In genomic region chr4:135408109-135408508, GRCh38 we compare ENCODE assay signal across 30 cellular contexts.
"Had no signal": no experiment of that assay in that cellular context is flagged by ENCODE, and none has a peak within 500 bp of the region (broad histone marks: within the 10 kb centered on the region; RNA-seq: fewer than 3 reads in every experiment).

No MANE protein-coding gene starts in this region.

- H3K9me3 ChIP-seq: ascending aorta, body of pancreas, SJCRH30 had no signal

- H3K27ac Mint-ChIP-seq: activated CD8-positive, alpha-beta T cell treated with anti-CD3 and anti-CD28 coated beads for 36 hours; activated naive CD4-positive, alpha-beta T cell treated with anti-CD3 and anti-CD28 coated beads, Interleukin-2, amount 50 U/mL, for 72 hours; activated naive CD8-positive, alpha-beta T cell treated with anti-CD3 and anti-CD28 coated beads, Interleukin-2, amount 50 U/mL, for 24 hours; activated T-helper 1 cell treated with anti-CD3 and anti-CD28 coated beads, Interleukin-12 subunit alpha, Interleukin-12 subunit beta, Interleukin-2, Interleukin-4 antibody, amounts not matched to agents 30 ng/mL and 10 ng/mL and 1 ng/mL, durations not matched to agents 14 hours and 24 hours and 36 hours had no signal

- H3K27ac ChIP-seq: ascending aorta, body of pancreas, RWPE1, SJCRH30 had no signal

- H3K4me1 ChIP-seq: ascending aorta, body of pancreas, SJCRH30 had no signal

- FAIRE-seq: bronchial epithelial cell, TTC549 had no signal

- H3K4me3 Mint-ChIP-seq: activated CD8-positive, alpha-beta T cell treated with anti-CD3 and anti-CD28 coated beads for 36 hours; activated naive CD8-positive, alpha-beta T cell treated with anti-CD3 and anti-CD28 coated beads, Interleukin-2, amount 50 U/mL, for 24 hours; activated T-helper 1 cell treated with anti-CD3 and anti-CD28 coated beads, Interleukin-12 subunit alpha, Interleukin-12 subunit beta, Interleukin-2, Interleukin-4 antibody, amounts not matched to agents 30 ng/mL and 10 ng/mL and 1 ng/mL, durations not matched to agents 14 hours and 24 hours and 36 hours had no signal

- H3K36me3 ChIP-seq: ascending aorta, SJCRH30 had no signal

- H3K4me3 ChIP-seq: ascending aorta, body of pancreas, SJCRH30 had no signal

- DNase-seq: activated CD4-positive, CD25-positive, alpha-beta regulatory T cell; activated CD8-positive, alpha-beta memory T cell treated with anti-CD3 and anti-CD28 coated beads, Interleukin-2, amount 50 U/mL, for 4 hours; activated CD8-positive, alpha-beta T cell treated with anti-CD3 and anti-CD28 coated beads for 36 hours; activated effector memory CD4-positive, alpha-beta T cell treated with anti-CD3 and anti-CD28 coated beads, Interleukin-2, amount 50 U/mL, for 16 hours; activated naive CD4-positive, alpha-beta T cell treated with Interleukin-2 at 50 U/mL for 16 hours; activated naive CD8-positive, alpha-beta T cell treated with anti-CD3 and anti-CD28 coated beads, Interleukin-2, amount 50 U/mL, for 24 hours; activated T-cell treated with anti-CD3 and anti-CD28 coated beads, Interleukin-2, amount 50 U/mL, for 1 hour; amniotic stem cell; body of pancreas; central memory CD4-positive, alpha-beta T cell; KG1; NCI-H1092; NCI-H1417; NCI-H1694 treated with DMSO at 0.1 percent for 48 hours; NCI-H2081; NCI-H510A treated with DMSO at 0.1 percent for 48 hours; NCI-H69; NK-92 treated with Interleukin-12 subunit alpha and Interleukin-12 subunit beta, amount 100 ng/mL, for 24 hours; OCI-M1; Right ventricle myocardium superior; SJCRH30; T-helper 2 cell; T1000 had no signal

- H3K4me1 Mint-ChIP-seq: activated naive CD8-positive, alpha-beta T cell treated with anti-CD3 and anti-CD28 coated beads, Interleukin-2, amount 50 U/mL, for 24 hours had no signal

- ATAC-seq: activated CD8-positive, alpha-beta T cell treated with anti-CD3 and anti-CD28 coated beads for 36 hours; activated naive CD4-positive, alpha-beta T cell treated with anti-CD3 and anti-CD28 coated beads, Interleukin-2, amount 50 U/mL, for 72 hours; activated naive CD8-positive, alpha-beta T cell treated with anti-CD3 and anti-CD28 coated beads, Interleukin-2, amount 50 U/mL, for 24 hours; body of pancreas; Panc1 had no signal

- H3K27me3 ChIP-seq: ascending aorta, body of pancreas, SJCRH30 had no signal

- H3K27me3 Mint-ChIP-seq: activated CD8-positive, alpha-beta T cell treated with anti-CD3 and anti-CD28 coated beads for 36 hours; activated naive CD8-positive, alpha-beta T cell treated with anti-CD3 and anti-CD28 coated beads, Interleukin-2, amount 50 U/mL, for 24 hours had no signal
